1 cellular context compared by ENCODE assay signal in genomic region chr9:95327239-95327865, GRCh38.
TF ChIP-seq lines count a peak whose summit lies in the region.

No MANE protein-coding gene starts in this region.

TF ChIP-seq in HepG2, 621 proteins besides CTCF, POLR2A, EP300 and RAD21 (continued from another document):
- TF ChIP-seq ZNF362 (CRISPR knock-in tag; IDR thresholded peaks at IDR 0.05; ENCODE audit: borderline replicate concordance) (no peak), IRX3 (CRISPR knock-in tag; IDR thresholded peaks at IDR 0.05; ENCODE audit: borderline replicate concordance, low read depth) (no peak), HIVEP1 (CRISPR knock-in tag; IDR thresholded peaks at IDR 0.05) (no peak), CEBPZ (IDR thresholded peaks at IDR 0.05; ENCODE audit: low read length) (0 out of 2 replicates have a peak, but pooled peaks have one; percentile 16)
